In genomic region chr6:39923394-39923793, GRCh38 we compare ENCODE assay signal across 13 cellular contexts. TPM values are rescaled to one million over a fixed set of nuclear protein-coding genes. Genes with fewer than 3 reads are reported as not detected.
DNase-seq lines count a peak whose midpoint lies in the region; ATAC-seq and TF ChIP-seq lines count a peak whose summit lies in the region.
"Had no signal": no experiment of that assay in that cellular context is flagged by ENCODE, and none has a peak within 500 bp of the region (broad histone marks: within the 10 kb centered on the region; RNA-seq: fewer than 3 reads in every experiment).

No MANE protein-coding gene starts in this region.

- H3K36me3 Mint-ChIP-seq in Caco-2 (ENCODE audit: insufficient read depth, unreplicated experiment) = peaks cover 96% of the 10 kb centered on the region

- H3K4me1 ChIP-seq in right cardiac atrium (ENCODE audit: control insufficient read depth, insufficient read depth, low read length) (peaks cover 3% of the 10 kb centered on the region), Caco-2 (peaks cover 23% of the 10 kb centered on the region)

- H3K9me3 ChIP-seq in KOPT-K1 (ENCODE audit: insufficient read depth, low read length, poor library complexity, severe bottlenecking) (no peaks in the 10 kb centered on the region), right cardiac atrium (ENCODE audit: control insufficient read depth, low read length) (no peaks in the 10 kb centered on the region), Caco-2 (peaks cover 29% of the 10 kb centered on the region)

- POLR2A ChIA-PET in Caco-2 (lab: Charles Lee) = no interaction called here

- DNase-seq in amygdala (lab: John Stamatoyannopoulos, UW) (peak in 29 of 56 donors; percentile 9 to 72 (median 35)), right cardiac atrium (peak in 1 of 3 donors; percentile 80), substantia nigra (lab: John Stamatoyannopoulos, UW) (peak in 30 of 49 donors; percentile 15 to 82 (median 44)), DMS 273 (lab: John Stamatoyannopoulos, UW; ENCODE audit: unreplicated experiment) (no peak), Caco-2 (no peak)
- DNase-seq: activated CD4-positive, alpha-beta T cell treated with anti-CD3 and anti-CD28 coated beads for 36 hours; COR-L47; GOT3; Kasumi-1 had no signal

- H3K27me3 Mint-ChIP-seq in Caco-2 (ENCODE audit: insufficient read depth, unreplicated experiment) = peaks cover 6% of the 10 kb centered on the region
- H3K27me3 Mint-ChIP-seq: activated CD4-positive, alpha-beta T cell treated with anti-CD3 and anti-CD28 coated beads for 36 hours; central memory CD8-positive, alpha-beta T cell had no signal

- H3K36me3 ChIP-seq in KOPT-K1 (ENCODE audit: insufficient read depth, low read length) = peaks cover 41% of the 10 kb centered on the region
- H3K36me3 ChIP-seq in Caco-2 (ENCODE audit: control insufficient read depth, insufficient read depth, low read length) = peaks cover 17% of the 10 kb centered on the region

- peak overlapping the region; percentile 87 for H3K27ac ChIP-seq in KOPT-K1 (ENCODE audit: low read depth, low read length, poor library complexity, severe bottlenecking)
- no peak overlapping the region for H3K27ac ChIP-seq in right cardiac atrium (ENCODE audit: low read length)
- no peak overlapping the region for H3K27ac ChIP-seq in substantia nigra (ENCODE audit: low read depth, low read length, poor library complexity, severe bottlenecking)
- H3K27ac ChIP-seq: SK-N-MC had no signal

- no peaks in the 10 kb centered on the region for H3K27me3 ChIP-seq in right cardiac atrium (ENCODE audit: control insufficient read depth, insufficient read depth)
- H3K27me3 ChIP-seq in Caco-2 (replicated peaks; ENCODE audit: control insufficient read depth, insufficient read depth, low read length) = no peaks in the 10 kb centered on the region

- H3K4me3 ChIP-seq in right cardiac atrium (ENCODE audit: low read length) = no peak overlapping the region
- no peak overlapping the region for H3K4me3 ChIP-seq in Caco-2 (ENCODE audit: low read depth, low read length)
- H3K4me3 ChIP-seq: SK-N-MC had no signal

- intact Hi-C loops in right cardiac atrium (cut with DNase I) (no loop called here), Caco-2 (cut with micrococcal nuclease; ENCODE audit: unreplicated experiment) (no loop called here)

- peaks cover 7% of the 10 kb centered on the region for H3K4me1 Mint-ChIP-seq in Caco-2 (ENCODE audit: low read depth, unreplicated experiment)
- H3K4me1 Mint-ChIP-seq: central memory CD8-positive, alpha-beta T cell had no signal

- 92% methylated on average over 5 of the region's 5 CpGs for WGBS in right cardiac atrium

- no peak overlapping the region for H3K27ac Mint-ChIP-seq in Caco-2 (ENCODE audit: unreplicated experiment)
- H3K27ac Mint-ChIP-seq: activated CD4-positive, alpha-beta T cell treated with anti-CD3 and anti-CD28 coated beads for 36 hours had no signal

- H3K9me3 Mint-ChIP-seq in Caco-2 (ENCODE audit: unreplicated experiment) = peaks cover 10% of the 10 kb centered on the region
- H3K9me3 Mint-ChIP-seq: central memory CD8-positive, alpha-beta T cell had no signal

- H3K4me3 Mint-ChIP-seq in Caco-2 (ENCODE audit: unreplicated experiment) = no peak overlapping the region
- H3K4me3 Mint-ChIP-seq: activated CD4-positive, alpha-beta T cell treated with anti-CD3 and anti-CD28 coated beads for 36 hours; central memory CD8-positive, alpha-beta T cell had no signal

- ATAC-seq in right cardiac atrium (peak; percentile 27 to 74), HG02642 (IDR thresholded peaks at IDR 0.05; ENCODE audit: poor library complexity, unreplicated experiment) (no peak)
- ATAC-seq: activated CD4-positive, alpha-beta T cell treated with anti-CD3 and anti-CD28 coated beads for 36 hours had no signal

- CTCF ChIA-PET in Caco-2 (lab: Charles Lee) = no interaction called here

- TF ChIP-seq CTCF in Caco-2 (IDR thresholded peaks at IDR 0.05; ENCODE audit: insufficient read depth in 1 of 2, low read depth in 1 of 2, low read length in 1 of 2, severe bottlenecking in 1 of 2, unreplicated experiment in 1 of 2) = no peak

- BruUV-seq in Caco-2 (replicated peaks; lab: Mats Ljungman, UMichigan) = no TSS peak

RNA-seq across cellular contexts. Expression of gene MOCS1, which starts 10.9 kb away (rescaled TPM):
- total RNA-seq in right cardiac atrium (10 to 100 TPM; 17.2 to 24.1 (median 21.9) TPM), Caco-2 (2022) (43.4 and 44.7 TPM in 2 replicates)
- polyA plus RNA-seq in right cardiac atrium = 22.4 TPM

Comparison
In these comparisons a context has a peak if more than half of its experiments do, and no peak if none do; other contexts are left out.
1. DNase-seq: peak in amygdala (29 of 56) and substantia nigra (30 of 49); none in DMS 273 (single experiment) and Caco-2 (0 of 2).